In genomic region chr13:80037505-80037888, GRCh38 we compare ENCODE assay signal across 8 cellular contexts.
DNase-seq lines count a peak whose midpoint lies in the region; FAIRE-seq and TF ChIP-seq lines count a peak whose summit lies in the region.

No MANE protein-coding gene starts in this region.

- TF ChIP-seq POLR2A in H54 (IDR thresholded peaks at IDR 0.05; ENCODE audit: low read depth, low read length) = no peak

- peak; percentile 100 for FAIRE-seq in H54 (lab: Jason Lieb, UNC)
- FAIRE-seq in RCC 7860 (lab: Jason Lieb, UNC) = peak; percentile 83

- peak; percentile 77 for DNase-seq in CD1c-positive myeloid dendritic cell (ENCODE audit: extremely low spot score)
- peak; percentile 25 for DNase-seq in H54 (ENCODE audit: insufficient read length, low spot score)
- peak; percentile 77 for DNase-seq in RCC 7860 (ENCODE audit: low spot score)
- peak; percentile 68 for DNase-seq in islet precursor cell
- no peak for DNase-seq in NCI-H446 (lab: John Stamatoyannopoulos, UW)
- no peak for DNase-seq in activated naive CD4-positive, alpha-beta T cell treated with Interleukin-2 at 50 U/mL for 16 hours
- DNase-seq in T-helper 9 cell = no peak
- DNase-seq in activated CD4-positive, CD25-positive, alpha-beta regulatory T cell (lab: John Stamatoyannopoulos, UW) = no peak

Comparison
In these comparisons a context has a peak if more than half of its experiments do, and no peak if none do; other contexts are left out.
1. DNase-seq: peak in CD1c-positive myeloid dendritic cell (single experiment), H54 (single experiment), RCC 7860 (single experiment) and islet precursor cell (single experiment); none in NCI-H446 (0 of 2), activated naive CD4-positive, alpha-beta T cell treated with Interleukin-2 at 50 U/mL for 16 hours (single experiment), T-helper 9 cell (single experiment) and activated CD4-positive, CD25-positive, alpha-beta regulatory T cell (0 of 4).